Comparison of ENCODE assay signal across 8 cellular contexts in genomic region chr7:66740302-66740979, GRCh38. TPM values are rescaled to one million over a fixed set of nuclear protein-coding genes. Genes with fewer than 3 reads are reported as not detected.
DNase-seq lines count a peak whose midpoint lies in the region; ATAC-seq and TF ChIP-seq lines count a peak whose summit lies in the region.

TSS of gene RABGEF1 (plus strand) at chr7:66740733. CDS start at chr7:66771900, 31,167 bp downstream.

- H3K27ac Mint-ChIP-seq in GM23338 = peak within 1 kb of the TSS; percentile 94

- H3K27ac ChIP-seq in DOHH2 (ENCODE audit: low read depth, low read length) (peak within 1 kb of the TSS; percentile 87), GM23338 (ENCODE audit: low read depth) (peak within 1 kb of the TSS; percentile 98), esophagus squamous epithelium (peak within 1 kb of the TSS; percentile 98 to 100 (median 100))

- peaks cover 11% of the 10 kb centered on the region for H3K9me3 Mint-ChIP-seq in GM23338

- TF ChIP-seq POLR2A in esophagus squamous epithelium (IDR thresholded peaks at IDR 0.05) = peak; percentile 32 to 93 (median 78)

- peaks cover 18% of the 10 kb centered on the region for H3K36me3 Mint-ChIP-seq in GM23338 (ENCODE audit: low read depth)

- H3K4me3 ChIP-seq in DOHH2 (ENCODE audit: low read length) = peak within 1 kb of the TSS; percentile 88
- H3K4me3 ChIP-seq in GM23338 = peak within 1 kb of the TSS; percentile 94
- H3K4me3 ChIP-seq in esophagus squamous epithelium = peak within 1 kb of the TSS; percentile 86 to 99 (median 93)

- H3K9me3 ChIP-seq in DOHH2 (ENCODE audit: control insufficient read depth, insufficient read depth, low read length) (peaks cover 12% of the 10 kb centered on the region), esophagus squamous epithelium (peaks cover 0 to 8% (median 0%) of the 10 kb centered on the region in 3 donors)

- ATAC-seq in GM23338 = peak; percentile 87

- H3K9me2 ChIP-seq in DOHH2 (replicated peaks; ENCODE audit: control insufficient read depth, low read length) (no peaks in the 10 kb centered on the region), GM23338 (ENCODE audit: insufficient read depth) (no peaks in the 10 kb centered on the region)

- peaks cover 29% of the 10 kb centered on the region for H3K36me3 ChIP-seq in DOHH2 (ENCODE audit: control insufficient read depth, low read length)
- H3K36me3 ChIP-seq in GM23338 (ENCODE audit: insufficient read depth) = no peaks in the 10 kb centered on the region
- H3K36me3 ChIP-seq in esophagus squamous epithelium = peaks cover 0 to 30% (median 0%) of the 10 kb centered on the region in 3 donors

- no peaks in the 10 kb centered on the region for H3K27me3 ChIP-seq in DOHH2 (ENCODE audit: control insufficient read depth, low read length)
- no peaks in the 10 kb centered on the region for H3K27me3 ChIP-seq in GM23338 (ENCODE audit: insufficient read depth)
- H3K27me3 ChIP-seq in esophagus squamous epithelium = no peaks in the 10 kb centered on the region

- H3K27me3 Mint-ChIP-seq in GM23338 (ENCODE audit: insufficient read depth, low read depth, poor library complexity) = peaks cover 14% of the 10 kb centered on the region

- TF ChIP-seq CTCF in DOHH2 (IDR thresholded peaks at IDR 0.05; ENCODE audit: low read depth, low read length, poor library complexity, severe bottlenecking) (no peak), GM23338 (conservative IDR thresholded peaks at IDR 0.05; ENCODE audit: low read depth in 2 of 2) (no peak), esophagus squamous epithelium (IDR thresholded peaks at IDR 0.05) (no peak)

- intact Hi-C loops in esophagus squamous epithelium (cut with DNase I) = no loop called here

- H3K79me2 ChIP-seq in DOHH2 (ENCODE audit: control insufficient read depth, low read length) (peaks cover 75% of the 10 kb centered on the region), GM23338 (replicated peaks; ENCODE audit: insufficient read depth) (peaks cover 49% of the 10 kb centered on the region)

- H3K4me1 Mint-ChIP-seq in GM23338 = peaks cover 9% of the 10 kb centered on the region; the same call in 2 of the 3 replicates

- WGBS in esophagus squamous epithelium, 2 donors = 0 to 1% methylated on average over 5 to 15 of the region's 85 CpGs

- H3K4me3 Mint-ChIP-seq in GM23338 = peak within 1 kb of the TSS; percentile 95

- no peaks in the 10 kb centered on the region for H4K20me1 ChIP-seq in DOHH2 (ENCODE audit: control insufficient read depth, insufficient read depth, low read depth, low read length)
- peaks cover 5% of the 10 kb centered on the region for H4K20me1 ChIP-seq in GM23338 (replicated peaks; ENCODE audit: insufficient read depth)

- peaks cover 75% of the 10 kb centered on the region for H3K4me1 ChIP-seq in DOHH2 (ENCODE audit: control insufficient read depth, low read length)
- H3K4me1 ChIP-seq in GM23338 (ENCODE audit: insufficient read depth) = peaks cover 7% of the 10 kb centered on the region; the same call in 1 of the 2 replicates
- peaks cover 11 to 59% (median 13%) of the 10 kb centered on the region in 3 donors for H3K4me1 ChIP-seq in esophagus squamous epithelium

- DNase-seq in GM23338 (ENCODE audit: low spot score) = peak; percentile 100
- peak; percentile 92 to 93 for DNase-seq in Kasumi-1 (lab: John Stamatoyannopoulos, UW)
- DNase-seq in RKO (ENCODE audit: low spot score) = peak; percentile 93
- peak; percentile 95 for DNase-seq in activated T-helper 1 cell treated with Interleukin-2 at 50 U/mL for 16 hours (ENCODE audit: low read depth)
- DNase-seq in esophagus squamous epithelium (lab: John Stamatoyannopoulos, UW) = peak; percentile 86
- peak; percentile 99 for DNase-seq in myocyte (ENCODE audit: low read depth)
- DNase-seq in stimulated activated CD8-positive, alpha-beta memory T cell treated with anti-CD3 and anti-CD28 coated beads, Interleukin-7, amount 100 ng/mL, for 4 hours (ENCODE audit: low read depth in 2 of 2) = peak; percentile 91 to 95

- H3F3A ChIP-seq in DOHH2 (ENCODE audit: control insufficient read depth, insufficient read depth) (peaks cover 13% of the 10 kb centered on the region), GM23338 (replicated peaks; ENCODE audit: low read depth) (peaks cover 7% of the 10 kb centered on the region; the same call in 1 of the 2 replicates)

- H2AFZ ChIP-seq in GM23338 = peak within 1 kb of the TSS; percentile 89

- H3K4me2 ChIP-seq in DOHH2 (ENCODE audit: low read length) (peak within 1 kb of the TSS; percentile 96), GM23338 (peak within 1 kb of the TSS; percentile 91)

TF ChIP-seq in GM23338, 12 proteins besides CTCF, POLR2A, EP300 and RAD21 (continues in another document):
- TF ChIP-seq ZNF114 (CRISPR knock-in tag; IDR thresholded peaks at IDR 0.05) (no peak), ZNF462 (CRISPR knock-in tag; IDR thresholded peaks at IDR 0.05) (no peak), ZNF331 (CRISPR knock-in tag; IDR thresholded peaks at IDR 0.05; ENCODE audit: low read depth) (no peak), POLR2AphosphoS5 (IDR thresholded peaks at IDR 0.05; ENCODE audit: low read depth) (peak; percentile 93), CREB1 (CRISPR knock-in tag; IDR thresholded peaks at IDR 0.05; ENCODE audit: low read depth) (peak; percentile 93), JUNB (IDR thresholded peaks at IDR 0.05; ENCODE audit: unreplicated experiment) (no peak), ETS1 (IDR thresholded peaks at IDR 0.05) (no peak; the same call in 1 of the 2 replicates)

RNA-seq across cellular contexts. Expression of gene RABGEF1, which starts in this region (rescaled TPM):
- total RNA-seq in GM23338 (2014; rRNA removed; shearing (Covaris generic)) = 15.7 and 17.5 TPM in 2 replicates
- polyA plus RNA-seq in GM23338 (2016; fragmentation: Nextera tagmentation; extraction: Ambion mirVana) = 12.3 and 14.7 TPM in 2 replicates
- total RNA-seq in esophagus squamous epithelium = 10 to 100 TPM; 27.8 to 48.9 (median 33.5) TPM
- total RNA-seq in myocyte = 40.7 and 48.1 TPM in 2 replicates
- polyA plus RNA-seq in myocyte (2012) = 26.6 TPM

Comparison
In these comparisons a context has a peak if more than half of its experiments do, and no peak if none do; other contexts are left out.
1. Peak in every context shown above with its lines: DNase-seq, ATAC-seq, H3K4me3 ChIP-seq and H3K27ac ChIP-seq.